ENCODE assay signal across 8 cellular contexts in genomic region chr14:103594265-103594664, GRCh38. TPM values are rescaled to one million over a fixed set of nuclear protein-coding genes. Genes with fewer than 3 reads are reported as not detected.
DNase-seq lines count a peak whose midpoint lies in the region; ATAC-seq and TF ChIP-seq lines count a peak whose summit lies in the region.

No MANE protein-coding gene starts in this region.

- no peaks in the 10 kb centered on the region for H3K27me3 Mint-ChIP-seq in MCF 10A (ENCODE audit: insufficient read depth, unreplicated experiment)
- no peaks in the 10 kb centered on the region for H3K27me3 Mint-ChIP-seq in activated T-cell treated with anti-CD3 and anti-CD28 coated beads, Interleukin-2, amount 50 U/mL, for 4 hours (ENCODE audit: low read depth)

- no peaks in the 10 kb centered on the region for H3K9me3 Mint-ChIP-seq in MCF 10A (ENCODE audit: unreplicated experiment)
- no peaks in the 10 kb centered on the region for H3K9me3 Mint-ChIP-seq in activated T-cell treated with anti-CD3 and anti-CD28 coated beads, Interleukin-2, amount 50 U/mL, for 4 hours

- no peak for TF ChIP-seq CTCF in MCF 10A (IDR thresholded peaks at IDR 0.05; ENCODE audit: unreplicated experiment)
- no peak for TF ChIP-seq CTCF in omental fat pad (IDR thresholded peaks at IDR 0.05)

- peaks cover 5% of the 10 kb centered on the region for H3K4me1 Mint-ChIP-seq in MCF 10A (ENCODE audit: insufficient read depth, unreplicated experiment)
- peaks cover 3% of the 10 kb centered on the region for H3K4me1 Mint-ChIP-seq in activated T-cell treated with anti-CD3 and anti-CD28 coated beads, Interleukin-2, amount 50 U/mL, for 4 hours (ENCODE audit: low read depth)

- no TSS peak for BruUV-seq in MCF 10A (replicated peaks; lab: Mats Ljungman, UMichigan)

- peak; percentile 73 for DNase-seq in AG08395 (ENCODE audit: low spot score)
- DNase-seq in NCI-H1694 treated with DMSO at 0.1 percent for 48 hours (lab: John Stamatoyannopoulos, UW): peak; percentile 83
- peak; percentile 13 for DNase-seq in MCF 10A (ENCODE audit: unreplicated experiment)
- DNase-seq in left lobe of liver (ENCODE audit: low spot score): no peak
- DNase-seq in omental fat pad (ENCODE audit: low spot score): no peak
- DNase-seq in activated CD4-positive, alpha-beta T cell treated with anti-CD3 and anti-CD28 coated beads for 1 hour: no peak
- no peak for DNase-seq in activated T-cell treated with anti-CD3 and anti-CD28 coated beads, Interleukin-2, amount 50 U/mL, for 4 hours
- no peak for DNase-seq in activated CD8-positive, alpha-beta memory T cell treated with anti-CD3 and anti-CD28 coated beads, Interleukin-2, amount 50 U/mL, for 48 hours

- intact Hi-C loops in MCF 10A (cut with micrococcal nuclease): no loop called here

- POLR2A ChIA-PET in MCF 10A (lab: Yijun Ruan, JAX): interaction anchor here (1.2 kb wide), 1 partner anchor 10 kb away, joined by 3 read pairs; no protein-coding TSS in a partner anchor

- peaks cover 14% of the 10 kb centered on the region for H3K36me3 Mint-ChIP-seq in MCF 10A (ENCODE audit: insufficient read depth, unreplicated experiment)
- peaks cover 1% of the 10 kb centered on the region for H3K36me3 Mint-ChIP-seq in activated T-cell treated with anti-CD3 and anti-CD28 coated beads, Interleukin-2, amount 50 U/mL, for 4 hours (ENCODE audit: insufficient read depth)

- CTCF ChIA-PET in MCF 10A (lab: Yijun Ruan, JAX): interaction anchor here (0.7 to 1.0 kb wide), 2 partner anchors 23 to 209 kb away, joined by 3 read pairs; no protein-coding TSS in a partner anchor

- no peak overlapping the region for H3K27ac Mint-ChIP-seq in MCF 10A (ENCODE audit: low read depth, unreplicated experiment)

- ATAC-seq in left lobe of liver (peak; percentile 54), omental fat pad (ENCODE audit: low FRiP score) (no peak)
- ATAC-seq in activated T-cell treated with anti-CD3 and anti-CD28 coated beads, Interleukin-2, amount 50 U/mL, for 4 hours: no peak

- H3K4me3 Mint-ChIP-seq in MCF 10A (ENCODE audit: unreplicated experiment): no peak overlapping the region
- no peak overlapping the region for H3K4me3 Mint-ChIP-seq in activated T-cell treated with anti-CD3 and anti-CD28 coated beads, Interleukin-2, amount 50 U/mL, for 4 hours

RNA-seq across cellular contexts. Expression of gene COA8, which starts 31.5 kb away (rescaled TPM):
- total RNA-seq in MCF 10A (2022): 68.9 and 70.8 TPM in 2 replicates
- total RNA-seq in left lobe of liver: 17.1 TPM
- total RNA-seq in omental fat pad: 10 to 100 TPM; 15.3 to 61.5 (median 27.5) TPM
- total RNA-seq in activated T-cell treated with anti-CD3 and anti-CD28 coated beads, Interleukin-2, amount 50 U/mL, for 4 hours: 10 to 100 TPM; 42.0 to 53.2 (median 49.2) TPM

RNA-seq across cellular contexts. Expression of gene BAG5, which starts 31.8 kb away (rescaled TPM):
- total RNA-seq in MCF 10A (2022) (30.9 and 35.3 TPM in 2 replicates), left lobe of liver (7.5 TPM), omental fat pad (10 to 100 TPM; 29.2 to 51.2 (median 42.9) TPM)
- total RNA-seq in activated T-cell treated with anti-CD3 and anti-CD28 coated beads, Interleukin-2, amount 50 U/mL, for 4 hours: 10 to 100 TPM; 31.4 to 35.6 (median 32.2) TPM

RNA-seq across cellular contexts. Expression of gene KLC1, which starts 34.7 kb away (rescaled TPM):
- total RNA-seq in MCF 10A (2022) (216 and 220 TPM in 2 replicates), left lobe of liver (56.6 TPM), omental fat pad (100 to 1,000 TPM; 195 to 349 (median 289) TPM)
- total RNA-seq in activated T-cell treated with anti-CD3 and anti-CD28 coated beads, Interleukin-2, amount 50 U/mL, for 4 hours: 100 to 1,000 TPM; 102 to 127 (median 110) TPM

Comparison
In these comparisons a context has a peak if more than half of its experiments do, and no peak if none do; other contexts are left out.
1. DNase-seq: peak in AG08395 (single experiment), NCI-H1694 treated with DMSO at 0.1 percent for 48 hours (single experiment) and MCF 10A (single experiment); none in left lobe of liver (single experiment), omental fat pad (single experiment), activated CD4-positive, alpha-beta T cell treated with anti-CD3 and anti-CD28 coated beads for 1 hour (single experiment), activated T-cell treated with anti-CD3 and anti-CD28 coated beads, Interleukin-2, amount 50 U/mL, for 4 hours (single experiment) and activated CD8-positive, alpha-beta memory T cell treated with anti-CD3 and anti-CD28 coated beads, Interleukin-2, amount 50 U/mL, for 48 hours (single experiment).